Comparison of ENCODE assay signal across 22 cellular contexts in genomic region chr19:16035601-16036297, GRCh38.
"Had no signal": no experiment of that assay in that cellular context is flagged by ENCODE, and none has a peak within 500 bp of the region (broad histone marks: within the 10 kb centered on the region; RNA-seq: fewer than 3 reads in every experiment).

No MANE protein-coding gene starts in this region.

- H3K27me3 Mint-ChIP-seq: activated CD8-positive, alpha-beta T cell treated with anti-CD3 and anti-CD28 coated beads for 36 hours; activated naive CD8-positive, alpha-beta T cell treated with anti-CD3 and anti-CD28 coated beads, Interleukin-2, amount 10 ng/mL, durations not matched to agents 7 days and 5 days had no signal

- DNase-seq: activated CD4-positive, alpha-beta T cell treated with anti-CD3 and anti-CD28 coated beads for 4 hours; activated CD4-positive, CD25-positive, alpha-beta regulatory T cell; activated CD8-positive, alpha-beta memory T cell treated with anti-CD3 and anti-CD28 coated beads, Interleukin-2, amount 50 U/mL, for 4 hours; activated CD8-positive, alpha-beta T cell treated with anti-CD3 and anti-CD28 coated beads for 36 hours; activated naive CD4-positive, alpha-beta T cell treated with anti-CD3 and anti-CD28 coated beads, Interleukin-2, amount 50 U/mL, for 16 hours; activated naive CD8-positive, alpha-beta T cell treated with anti-CD3 and anti-CD28 coated beads, Interleukin-2, amount 10 ng/mL, durations not matched to agents 7 days and 5 days; activated T-cell treated with anti-CD3 and anti-CD28 coated beads, Interleukin-2, amount 50 U/mL, for 1 hour; anterior cingulate cortex; IMR-90; Kasumi-1; KBM-7; NCI-H1105 treated with DMSO at 0.1 percent for 48 hours; NCI-H1436 treated with DMSO at 0.1 percent for 48 hours; NCI-H187; NCI-H2081; NCI-H510A treated with DMSO at 0.1 percent for 48 hours; NCI-H69; PC-9; SHP77 treated with DMSO at 0.1 percent for 48 hours; T-helper 1 cell had no signal

- H3K4me3 Mint-ChIP-seq: activated CD8-positive, alpha-beta T cell treated with anti-CD3 and anti-CD28 coated beads for 36 hours; activated naive CD8-positive, alpha-beta T cell treated with anti-CD3 and anti-CD28 coated beads, Interleukin-2, amount 10 ng/mL, durations not matched to agents 7 days and 5 days had no signal

- H3K4me1 ChIP-seq: adrenal gland had no signal

- H3K4me3 ChIP-seq: adrenal gland, PC-9 had no signal

- H3K27ac ChIP-seq: adrenal gland, PC-9, VCaP had no signal

- H3K4me2 ChIP-seq: PC-9 had no signal

- ATAC-seq: activated CD8-positive, alpha-beta T cell treated with anti-CD3 and anti-CD28 coated beads for 36 hours had no signal

- H2AFZ ChIP-seq: PC-9 had no signal

- H3K9me3 ChIP-seq: adrenal gland had no signal

- H3K27ac Mint-ChIP-seq: activated CD8-positive, alpha-beta T cell treated with anti-CD3 and anti-CD28 coated beads for 36 hours; activated naive CD8-positive, alpha-beta T cell treated with anti-CD3 and anti-CD28 coated beads, Interleukin-2, amount 10 ng/mL, durations not matched to agents 7 days and 5 days had no signal

- H3K9me3 Mint-ChIP-seq: activated CD8-positive, alpha-beta T cell treated with anti-CD3 and anti-CD28 coated beads for 36 hours; activated naive CD8-positive, alpha-beta T cell treated with anti-CD3 and anti-CD28 coated beads, Interleukin-2, amount 10 ng/mL, durations not matched to agents 7 days and 5 days had no signal

- H3K36me3 Mint-ChIP-seq: activated naive CD8-positive, alpha-beta T cell treated with anti-CD3 and anti-CD28 coated beads, Interleukin-2, amount 10 ng/mL, durations not matched to agents 7 days and 5 days had no signal

- H3K27me3 ChIP-seq: adrenal gland had no signal

- H3K36me3 ChIP-seq: adrenal gland had no signal
